ENCODE assay signal across 12 cellular contexts in genomic region chr15:48858401-48858800, GRCh38. TPM values are rescaled to one million over a fixed set of nuclear protein-coding genes. Genes with fewer than 3 reads are reported as not detected.
DNase-seq lines count a peak whose midpoint lies in the region; ATAC-seq and TF ChIP-seq lines count a peak whose summit lies in the region.
"Had no signal": no experiment of that assay in that cellular context is flagged by ENCODE, and none has a peak within 500 bp of the region (broad histone marks: within the 10 kb centered on the region; RNA-seq: fewer than 3 reads in every experiment).

No MANE protein-coding gene starts in this region.

- H3K36me3 Mint-ChIP-seq in stimulated activated memory B cell treated with anti-CD40 and anti-IgM and Interleukin-4, amounts not matched to agents 10 μg/mL and 1 μg/mL and 100 μg/mL, for 72 hours, result no peaks in the 10 kb centered on the region
- H3K36me3 Mint-ChIP-seq: activated naive CD8-positive, alpha-beta T cell treated with anti-CD3 and anti-CD28 coated beads, Interleukin-2, amount 10 ng/mL, durations not matched to agents 7 days and 5 days; CD14-positive monocyte had no signal

- no peak overlapping the region for H3K4me3 ChIP-seq in AG10803 (ENCODE audit: low read length)
- H3K4me3 ChIP-seq in epithelial cell of esophagus (ENCODE audit: low read length), result no peak overlapping the region
- H3K4me3 ChIP-seq: thyroid gland had no signal

- intact Hi-C loops in left ventricle myocardium superior (cut with micrococcal nuclease), result no loop called here

- no peak overlapping the region for H3K4me3 Mint-ChIP-seq in stimulated activated memory B cell treated with anti-CD40 and anti-IgM and Interleukin-4, amounts not matched to agents 10 μg/mL and 1 μg/mL and 100 μg/mL, for 72 hours
- H3K4me3 Mint-ChIP-seq: activated naive CD8-positive, alpha-beta T cell treated with anti-CD3 and anti-CD28 coated beads, Interleukin-2, amount 10 ng/mL, durations not matched to agents 7 days and 5 days; CD14-positive monocyte had no signal

- no peak overlapping the region for H3K27ac Mint-ChIP-seq in stimulated activated memory B cell treated with anti-CD40 and anti-IgM and Interleukin-4, amounts not matched to agents 10 μg/mL and 1 μg/mL and 100 μg/mL, for 72 hours
- H3K27ac Mint-ChIP-seq: activated naive CD8-positive, alpha-beta T cell treated with anti-CD3 and anti-CD28 coated beads, Interleukin-2, amount 10 ng/mL, durations not matched to agents 7 days and 5 days; CD14-positive monocyte had no signal

- no peak for TF ChIP-seq CTCF in AG10803 (conservative IDR thresholded peaks at IDR 0.05; ENCODE audit: low read length)
- no peak for TF ChIP-seq CTCF in epithelial cell of esophagus (IDR thresholded peaks at IDR 0.05; ENCODE audit: insufficient read depth, low read depth, low read length, missing control alignments)

- no peak for ATAC-seq in stimulated activated memory B cell treated with anti-CD40 and anti-IgM and Interleukin-4, amounts not matched to agents 10 μg/mL and 1 μg/mL and 100 μg/mL, for 72 hours
- ATAC-seq in GM18873 (IDR thresholded peaks at IDR 0.05; ENCODE audit: low FRiP score, unreplicated experiment) (no peak), left ventricle myocardium superior (no peak)

- H3K27me3 Mint-ChIP-seq in stimulated activated memory B cell treated with anti-CD40 and anti-IgM and Interleukin-4, amounts not matched to agents 10 μg/mL and 1 μg/mL and 100 μg/mL, for 72 hours, result no peaks in the 10 kb centered on the region

- H3K9me3 Mint-ChIP-seq in stimulated activated memory B cell treated with anti-CD40 and anti-IgM and Interleukin-4, amounts not matched to agents 10 μg/mL and 1 μg/mL and 100 μg/mL, for 72 hours, result peaks cover 2% of the 10 kb centered on the region
- H3K9me3 Mint-ChIP-seq: activated naive CD8-positive, alpha-beta T cell treated with anti-CD3 and anti-CD28 coated beads, Interleukin-2, amount 10 ng/mL, durations not matched to agents 7 days and 5 days; CD14-positive monocyte had no signal

- DNase-seq in AG10803 (ENCODE audit: low read depth), result peak; percentile 63
- DNase-seq in HUDEP-2 (lab: John Stamatoyannopoulos, UW; ENCODE audit: unreplicated experiment in 76 of 76), result peak in 41 of 76 experiments; percentile 2 to 65 (median 28)
- peak; percentile 15 for DNase-seq in RKO (ENCODE audit: low spot score)
- DNase-seq in epithelial cell of esophagus (ENCODE audit: low read depth), result peak; percentile 56
- no peak for DNase-seq in activated CD8-positive, alpha-beta memory T cell treated with anti-CD3 and anti-CD28 coated beads, Interleukin-2, amount 50 U/mL, for 4 hours
- DNase-seq in left ventricle myocardium superior, result no peak
- DNase-seq: activated naive CD8-positive, alpha-beta T cell treated with anti-CD3 and anti-CD28 coated beads, Interleukin-2, amount 10 ng/mL, durations not matched to agents 7 days and 5 days; effector CD8-positive, alpha-beta T cell; thyroid gland had no signal

- H3K4me1 Mint-ChIP-seq in stimulated activated memory B cell treated with anti-CD40 and anti-IgM and Interleukin-4, amounts not matched to agents 10 μg/mL and 1 μg/mL and 100 μg/mL, for 72 hours, result no peaks in the 10 kb centered on the region

RNA-seq across cellular contexts. Expression of gene EID1, which starts 19.5 kb away (rescaled TPM):
- 223 TPM for total RNA-seq in left ventricle myocardium superior

RNA-seq across cellular contexts. Expression of gene CEP152, which starts 47.5 kb away (rescaled TPM):
- 1.3 TPM for total RNA-seq in left ventricle myocardium superior

Comparison
In these comparisons a context has a peak if more than half of its experiments do, and no peak if none do; other contexts are left out.
1. DNase-seq: peak in AG10803 (single experiment), HUDEP-2 (41 of 76), RKO (single experiment) and epithelial cell of esophagus (single experiment); none in activated CD8-positive, alpha-beta memory T cell treated with anti-CD3 and anti-CD28 coated beads, Interleukin-2, amount 50 U/mL, for 4 hours (single experiment) and left ventricle myocardium superior (single experiment).